In the genomic region with DNA sequence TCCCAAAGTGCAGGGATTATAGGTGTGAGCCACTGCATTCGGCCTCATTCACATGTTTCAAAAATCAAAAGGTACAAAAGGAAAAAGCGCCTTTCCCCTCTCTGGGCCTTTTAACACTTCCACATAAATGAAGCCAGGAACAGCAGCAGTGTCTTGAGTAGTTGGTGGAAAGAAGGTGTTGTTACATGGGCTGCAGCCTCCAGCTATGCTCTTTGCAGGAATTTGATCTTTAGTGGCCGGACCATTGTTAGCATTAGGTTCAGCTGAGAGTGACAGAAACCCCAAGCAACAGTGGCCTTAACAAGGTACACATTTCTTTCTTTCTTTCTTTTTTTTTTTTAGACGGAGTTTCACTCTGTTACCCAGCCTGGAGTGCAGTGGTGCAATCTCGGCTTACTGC, we compare ENCODE assay signal across 30 cellular contexts.
"Had no signal": no experiment of that assay in that cellular context is flagged by ENCODE, and none has a peak within 500 bp of the region (broad histone marks: within the 10 kb centered on the region; RNA-seq: fewer than 3 reads in every experiment).

No MANE protein-coding gene starts in this region.

- ATAC-seq: left colon; left lung; lower lobe of right lung; natural killer cell; sciatic nerve; stimulated activated naive B cell treated with anti-CD40 and anti-IgM and Interleukin-4, amounts not matched to agents 10 μg/mL and 1 μg/mL and 100 μg/mL, for 72 hours; stimulated activated naive CD8-positive, alpha-beta T cell treated with anti-CD3 and anti-CD28 coated beads, Interleukin-15, Interleukin-2, amounts not matched to agents 100 U/mL and 50 U/mL, for 24 hours had no signal

- H3K4me3 ChIP-seq: left lung, lower lobe of right lung, neural progenitor cell, ovary, right atrium auricular region, skin epidermis, stomach, testis, thyroid gland, transverse colon, upper lobe of left lung had no signal

- H3K4me1 Mint-ChIP-seq: naive B cell had no signal

- H3K27me3 Mint-ChIP-seq: naive B cell; progenitor cell of endocrine pancreas; stimulated activated naive B cell treated with anti-CD40 and anti-IgM and Interleukin-4, amounts not matched to agents 10 μg/mL and 1 μg/mL and 100 μg/mL, for 72 hours had no signal

- H3K4me1 ChIP-seq: left lung, lower lobe of right lung, right atrium auricular region, transverse colon, upper lobe of left lung had no signal

- H3K27me3 ChIP-seq: left lung, neural progenitor cell, ovary, right atrium auricular region, stomach, testis, thyroid gland, transverse colon, upper lobe of left lung had no signal

- H3K9me3 ChIP-seq: left lung, lower lobe of right lung, ovary, right atrium auricular region, stomach, testis, thyroid gland, transverse colon, upper lobe of left lung had no signal

- H3K27ac Mint-ChIP-seq: immature natural killer cell; naive B cell; natural killer cell; nephron progenitor cell; progenitor cell of endocrine pancreas; stimulated activated naive B cell treated with anti-CD40 and anti-IgM and Interleukin-4, amounts not matched to agents 10 μg/mL and 1 μg/mL and 100 μg/mL, for 72 hours had no signal

- FAIRE-seq: islet of Langerhans, kidney had no signal

- H3K36me3 Mint-ChIP-seq: natural killer cell, neural progenitor cell had no signal

- H3K36me3 ChIP-seq: left lung, lower lobe of right lung, neural progenitor cell, ovary, right atrium auricular region, stomach, thyroid gland, transverse colon, upper lobe of left lung had no signal

- H3K4me3 Mint-ChIP-seq: immature natural killer cell; mesothelial cell of epicardium; naive B cell; natural killer cell; nephron progenitor cell; neural progenitor cell; stimulated activated naive B cell treated with anti-CD40 and anti-IgM and Interleukin-4, amounts not matched to agents 10 μg/mL and 1 μg/mL and 100 μg/mL, for 72 hours had no signal

- DNase-seq: hippocampal formation; immature natural killer cell; kidney; left colon; left lung; lower lobe of right lung; mammary epithelial cell; mesenchymal stem cell; naive B cell; natural killer cell; nephron progenitor cell; ovary; stimulated activated CD4-positive, alpha-beta T cell treated with anti-CD3 and anti-CD28 coated beads, Interleukin-12 subunit alpha, Interleukin-12 subunit beta, amount 100 ng/mL, for 4 hours; stimulated activated CD4-positive, alpha-beta T cell treated with anti-CD3 and anti-CD28 coated beads, Interleukin-15, amount 100 ng/mL, for 24 hours; stimulated activated CD4-positive, alpha-beta T cell treated with anti-CD3 and anti-CD28 coated beads, Interleukin-2, amount 100 ng/mL, for 24 hours; stimulated activated CD4-positive, alpha-beta T cell treated with anti-CD3 and anti-CD28 coated beads, Interleukin-4, amount 100 ng/mL, for 1 hour; stimulated activated naive B cell treated with anti-CD40 and anti-IgM and Interleukin-4, amounts not matched to agents 10 μg/mL and 1 μg/mL and 100 μg/mL, for 72 hours; stimulated activated naive CD8-positive, alpha-beta T cell treated with anti-CD3 and anti-CD28 coated beads, Interleukin-15, Interleukin-2, amounts not matched to agents 100 U/mL and 50 U/mL, for 24 hours; stomach; testis; thyroid gland; transverse colon; upper lobe of left lung had no signal

- H2AFZ ChIP-seq: neural progenitor cell had no signal

- H3K9ac ChIP-seq: neural progenitor cell had no signal

- H3K27ac ChIP-seq: left lung, lower lobe of right lung, ovary, right atrium auricular region, testis, thyroid gland, upper lobe of left lung had no signal

- H3K4me2 ChIP-seq: neural progenitor cell had no signal

- H3K9me3 Mint-ChIP-seq: immature natural killer cell, natural killer cell, nephron progenitor cell had no signal
